ENCODE assay signal across 19 cellular contexts in genomic region chr4:180558427-180558826, GRCh38.
"Had no signal": no experiment of that assay in that cellular context is flagged by ENCODE, and none has a peak within 500 bp of the region (broad histone marks: within the 10 kb centered on the region; RNA-seq: fewer than 3 reads in every experiment).

No MANE protein-coding gene starts in this region.

- H3K9me3 ChIP-seq: esophagus squamous epithelium, gastroesophageal sphincter, mucosa of descending colon, sigmoid colon, stomach, thoracic aorta, transverse colon had no signal

- DNase-seq: effector memory CD8-positive, alpha-beta T cell; esophagus squamous epithelium; foreskin fibroblast; glutamatergic neuron; islet precursor cell; mammary epithelial cell; mucosa of descending colon; naive thymus-derived CD8-positive, alpha-beta T cell; posterior cingulate gyrus; sigmoid colon; stimulated activated CD4-positive, alpha-beta T cell treated with anti-CD3 and anti-CD28 coated beads, Interleukin-12 subunit alpha, Interleukin-12 subunit beta, amount 100 ng/mL, for 4 hours; stimulated activated naive CD4-positive, alpha-beta T cell; stomach; substantia nigra; transverse colon had no signal

- H3K4me3 ChIP-seq: esophagus squamous epithelium, gastroesophageal sphincter, mucosa of descending colon, sigmoid colon, skin epidermis, stomach, thoracic aorta, transverse colon had no signal

- H3K27ac ChIP-seq: esophagus squamous epithelium, gastroesophageal sphincter, sigmoid colon, skin epidermis, stomach, thoracic aorta, transverse colon had no signal

- H3K4me1 ChIP-seq: esophagus squamous epithelium, gastroesophageal sphincter, stomach, transverse colon had no signal

- H3K36me3 ChIP-seq: esophagus squamous epithelium, gastroesophageal sphincter, sigmoid colon, stomach, thoracic aorta, transverse colon had no signal

- H3K27me3 ChIP-seq: esophagus squamous epithelium, sigmoid colon, stomach, transverse colon had no signal

- ATAC-seq: effector memory CD8-positive, alpha-beta T cell; gastroesophageal sphincter; left lobe of liver; mucosa of descending colon; naive thymus-derived CD8-positive, alpha-beta T cell had no signal
